In genomic region chr6:26581164-26581915, GRCh38 we compare ENCODE assay signal across 35 cellular contexts.
"Had no signal": no experiment of that assay in that cellular context is flagged by ENCODE, and none has a peak within 500 bp of the region (broad histone marks: within the 10 kb centered on the region; RNA-seq: fewer than 3 reads in every experiment).

No MANE protein-coding gene starts in this region.

- H3K4me3 ChIP-seq: ascending aorta, cardiac muscle cell had no signal

- DNase-seq: activated B cell treated with CpG ODN at 0.5 μM for 24 hours; activated CD4-positive, alpha-beta memory T cell treated with anti-CD3 and anti-CD28 coated beads for 36 hours; activated CD4-positive, alpha-beta T cell treated with anti-CD3 and anti-CD28 coated beads for 48 hours; activated CD4-positive, alpha-beta T cell treated with anti-CD3 and anti-CD28 coated beads, Interleukin-2, amount 10 ng/mL, durations not matched to agents 7 days and 5 days; activated CD4-positive, CD25-positive, alpha-beta regulatory T cell treated with anti-CD3 and anti-CD28 coated beads, Interleukin-2, amount 50 U/mL, for 72 hours; activated CD8-positive, alpha-beta memory T cell treated with anti-CD3 and anti-CD28 coated beads, Interleukin-2, amount 50 U/mL, for 4 hours; activated CD8-positive, alpha-beta T cell treated with anti-CD3 and anti-CD28 coated beads for 36 hours; activated effector memory CD4-positive, alpha-beta T cell treated with Interleukin-2 at 50 U/mL for 16 hours; activated gamma-delta T cell; activated naive CD4-positive, alpha-beta T cell treated with anti-CD3 and anti-CD28 coated beads for 36 hours; activated naive CD4-positive, alpha-beta T cell treated with anti-CD3 and anti-CD28 coated beads, Interleukin-2, amount 50 U/mL, for 16 hours; activated naive CD8-positive, alpha-beta T cell treated with anti-CD3 and anti-CD28 coated beads, Interleukin-2, amount 10 ng/mL, durations not matched to agents 7 days and 5 days; activated naive CD8-positive, alpha-beta T cell treated with anti-CD3 and anti-CD28 coated beads, Interleukin-2, amount 50 U/mL, for 24 hours; activated T-cell treated with anti-CD3 and anti-CD28 coated beads for 4 hours; activated T-cell treated with anti-CD3 and anti-CD28 coated beads, Interleukin-2, amount 50 U/mL, for 1 hour; activated T-cell treated with anti-CD3 and anti-CD28 coated beads, Interleukin-2, amount 50 U/mL, for 48 hours; amygdala; anterior cingulate cortex; caudate nucleus; cerebellar nuclear complex; SW 1271; T-helper 1 cell; T-helper 2 cell; T-helper 9 cell had no signal

- H3K4me1 ChIP-seq: ascending aorta had no signal

- H3K36me3 Mint-ChIP-seq: activated CD4-positive, alpha-beta memory T cell treated with anti-CD3 and anti-CD28 coated beads for 36 hours; activated naive CD8-positive, alpha-beta T cell; brain had no signal

- H3K27me3 ChIP-seq: ascending aorta had no signal

- H3K27ac Mint-ChIP-seq: activated B cell treated with CpG ODN at 0.5 μM for 24 hours; activated CD4-positive, alpha-beta memory T cell treated with anti-CD3 and anti-CD28 coated beads for 36 hours; activated CD4-positive, alpha-beta T cell treated with anti-CD3 and anti-CD28 coated beads, Interleukin-2, amount 10 ng/mL, durations not matched to agents 7 days and 5 days; activated CD8-positive, alpha-beta T cell treated with anti-CD3 and anti-CD28 coated beads for 36 hours; activated naive CD4-positive, alpha-beta T cell treated with anti-CD3 and anti-CD28 coated beads for 36 hours; activated naive CD8-positive, alpha-beta T cell; activated naive CD8-positive, alpha-beta T cell treated with anti-CD3 and anti-CD28 coated beads, Interleukin-2, amount 10 ng/mL, durations not matched to agents 7 days and 5 days; activated naive CD8-positive, alpha-beta T cell treated with anti-CD3 and anti-CD28 coated beads, Interleukin-2, amount 50 U/mL, for 24 hours; activated T-helper 2 cell treated with anti-CD3 and anti-CD28 coated beads, Interferon-gamma antibody, Interleukin-2, Interleukin-4, amounts not matched to agents 10 μg/mL and 5 μg/mL and 100 μg/mL, durations not matched to agents 14 hours and 24 hours and 36 hours; brain; T-helper 1 cell treated with Interleukin-12 subunit alpha and Interleukin-12 subunit beta and Interleukin-4 antibody, amounts not matched to agents 30 μg/mL and 1 μg/mL, for 36 hours; T-helper 2 cell treated with Interferon-gamma antibody and Interleukin-4, amounts not matched to agents 5 μg/mL and 100 μg/mL, for 36 hours had no signal

- H3K4me3 Mint-ChIP-seq: activated B cell treated with CpG ODN at 0.5 μM for 24 hours; activated CD4-positive, alpha-beta memory T cell treated with anti-CD3 and anti-CD28 coated beads for 36 hours; activated CD4-positive, alpha-beta T cell treated with anti-CD3 and anti-CD28 coated beads, Interleukin-2, amount 10 ng/mL, durations not matched to agents 7 days and 5 days; activated CD8-positive, alpha-beta T cell treated with anti-CD3 and anti-CD28 coated beads for 36 hours; activated naive CD4-positive, alpha-beta T cell treated with anti-CD3 and anti-CD28 coated beads for 36 hours; activated naive CD8-positive, alpha-beta T cell; activated naive CD8-positive, alpha-beta T cell treated with anti-CD3 and anti-CD28 coated beads, Interleukin-2, amount 10 ng/mL, durations not matched to agents 7 days and 5 days; activated naive CD8-positive, alpha-beta T cell treated with anti-CD3 and anti-CD28 coated beads, Interleukin-2, amount 50 U/mL, for 24 hours; central memory CD8-positive, alpha-beta T cell; T-helper 1 cell treated with Interleukin-12 subunit alpha and Interleukin-12 subunit beta and Interleukin-4 antibody, amounts not matched to agents 30 μg/mL and 1 μg/mL, for 36 hours; T-helper 2 cell treated with Interferon-gamma antibody and Interleukin-4, amounts not matched to agents 5 μg/mL and 100 μg/mL, for 36 hours had no signal

- H3K36me3 ChIP-seq: ascending aorta, cardiac muscle cell had no signal

- H3K27ac ChIP-seq: ascending aorta, cardiac muscle cell, VCaP had no signal

- ATAC-seq: activated CD8-positive, alpha-beta T cell treated with anti-CD3 and anti-CD28 coated beads for 36 hours; activated naive CD8-positive, alpha-beta T cell treated with anti-CD3 and anti-CD28 coated beads, Interleukin-2, amount 50 U/mL, for 24 hours had no signal

- FAIRE-seq: bronchial epithelial cell, TTC549 had no signal
